Comparison of ENCODE assay signal across 10 cellular contexts in the genomic region with DNA sequence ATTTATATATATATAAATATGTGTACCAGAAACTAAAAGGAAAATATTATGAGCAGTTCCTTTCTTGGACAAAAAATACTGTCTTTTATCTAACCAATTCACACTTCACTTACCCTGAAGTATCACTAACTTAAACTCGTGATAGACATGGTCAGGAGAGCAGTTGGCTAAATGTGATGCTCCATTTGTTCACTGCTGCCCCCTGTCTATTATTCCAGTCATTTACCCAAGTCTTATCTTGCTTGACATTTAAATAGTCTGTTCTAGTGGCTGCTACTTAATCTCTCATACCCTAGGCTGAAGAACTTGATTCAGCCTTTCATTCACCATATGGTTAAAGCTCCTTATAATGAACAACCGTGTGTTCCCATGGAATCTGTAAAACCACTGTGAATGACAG.
DNase-seq lines count a peak whose midpoint lies in the region; ATAC-seq and TF ChIP-seq lines count a peak whose summit lies in the region.
"Had no signal": no experiment of that assay in that cellular context is flagged by ENCODE, and none has a peak within 500 bp of the region (broad histone marks: within the 10 kb centered on the region; RNA-seq: fewer than 3 reads in every experiment).

No MANE protein-coding gene starts in this region.

- peak; percentile 13 for TF ChIP-seq CTCF in astrocyte of the spinal cord (IDR thresholded peaks at IDR 0.05; ENCODE audit: low read depth, low read length)
- TF ChIP-seq CTCF in tibial artery (IDR thresholded peaks at IDR 0.05): peak; percentile 18 to 25
- peak in 1 of 5 experiments; percentile 8 for TF ChIP-seq CTCF in tibial nerve (IDR thresholded peaks at IDR 0.05)

- intact Hi-C loops in tibial artery (cut with DNase I; ENCODE audit: low total_unique reads): no loop called here

- TF ChIP-seq EP300 in tibial nerve (IDR thresholded peaks at IDR 0.05): no peak

- H3K9me3 ChIP-seq in tibial artery (no peaks in the 10 kb centered on the region), tibial nerve (no peaks in the 10 kb centered on the region)

- no peak for ATAC-seq in activated CD4-positive, CD25-positive, alpha-beta regulatory T cell treated with anti-CD3 and anti-CD28 coated beads, Interleukin-2, amount 50 U/mL, for 24 hours

- DNase-seq in NCI-H510A treated with DMSO at 0.1 percent for 48 hours (lab: John Stamatoyannopoulos, UW) (peak; percentile 1), NCI-H510A (lab: John Stamatoyannopoulos, UW) (no peak), NCI-H524 treated with DMSO at 0.1 percent for 48 hours (lab: John Stamatoyannopoulos, UW) (peak; percentile 74), astrocyte of the spinal cord (ENCODE audit: low read depth, low spot score) (peak; percentile 3), tibial artery (no peak), tibial nerve (ENCODE audit: low spot score in 2 of 2) (no peak)
- DNase-seq in activated CD4-positive, alpha-beta T cell treated with anti-CD3 and anti-CD28 coated beads for 48 hours: no peak
- DNase-seq: IMR-90 had no signal

- in situ Hi-C loops in astrocyte of the spinal cord (cut with HindIII; ENCODE audit: low sequenced_read_pairs): no loop called here

- H3K4me3 ChIP-seq in astrocyte of the spinal cord (ENCODE audit: low read depth, low read length): no peak overlapping the region
- H3K4me3 ChIP-seq in tibial artery: no peak overlapping the region
- H3K4me3 ChIP-seq in tibial nerve: no peak overlapping the region

- WGBS in tibial nerve, 2 donors: 23 to 35% methylated on average over 2 of the region's 2 CpGs

- no peak for TF ChIP-seq POLR2A in tibial nerve (IDR thresholded peaks at IDR 0.05)

- H3K36me3 ChIP-seq in tibial artery (no peaks in the 10 kb centered on the region), tibial nerve (no peaks in the 10 kb centered on the region)

- H3K4me1 ChIP-seq in tibial artery: no peaks in the 10 kb centered on the region
- no peaks in the 10 kb centered on the region for H3K4me1 ChIP-seq in tibial nerve

- H3K27ac ChIP-seq in tibial artery: no peak overlapping the region
- no peak overlapping the region for H3K27ac ChIP-seq in tibial nerve
- H3K27ac ChIP-seq: epithelial cell of prostate had no signal

- H3K27me3 ChIP-seq in tibial artery (no peaks in the 10 kb centered on the region), tibial nerve (no peaks in the 10 kb centered on the region)

Comparison
In these comparisons a context has a peak if more than half of its experiments do, and no peak if none do; other contexts are left out.
1. DNase-seq: peak in NCI-H510A treated with DMSO at 0.1 percent for 48 hours (single experiment), NCI-H524 treated with DMSO at 0.1 percent for 48 hours (single experiment) and astrocyte of the spinal cord (single experiment); none in NCI-H510A (single experiment), tibial artery (0 of 2), tibial nerve (0 of 2) and activated CD4-positive, alpha-beta T cell treated with anti-CD3 and anti-CD28 coated beads for 48 hours (single experiment).